Comparison of ENCODE assay signal across 1 cellular context in genomic region chr19:51131780-51132680, GRCh38.
TF ChIP-seq lines count a peak whose summit lies in the region.

No MANE protein-coding gene starts in this region.

TF ChIP-seq in K562, 482 proteins besides CTCF, POLR2A, EP300 and RAD21 (continued from another document):
- TF ChIP-seq ADNP (tag; IDR thresholded peaks at IDR 0.05) (no peak), USF1 (CRISPR knock-in tag; IDR thresholded peaks at IDR 0.05) (peak; percentile 42), SAFB (IDR thresholded peaks at IDR 0.05; ENCODE audit: borderline replicate concordance, low read depth, low read length) (no peak), ZNF121 (CRISPR knock-in tag; conservative IDR thresholded peaks at IDR 0.05) (no peak), CUX1 (CRISPR knock-in tag; IDR thresholded peaks at IDR 0.05) (no peak), STAT5A (IDR thresholded peaks at IDR 0.05; ENCODE audit: borderline replicate concordance, low read length) (no peak), HMG20B (CRISPR knock-in tag; IDR thresholded peaks at IDR 0.05) (no peak), KHSRP (IDR thresholded peaks at IDR 0.05) (no peak), ARID3B (CRISPR knock-in tag; IDR thresholded peaks at IDR 0.05; ENCODE audit: borderline replicate concordance) (no peak), FOXJ2 (tag; IDR thresholded peaks at IDR 0.05) (0 out of 2 replicates have a peak, but pooled peaks have one; percentile 43), ZNF184 (CRISPR knock-in tag; IDR thresholded peaks at IDR 0.05) (no peak), ESRRB (CRISPR knock-in tag; IDR thresholded peaks at IDR 0.05; ENCODE audit: borderline replicate concordance) (no peak), ZNF79 (CRISPR knock-in tag; IDR thresholded peaks at IDR 0.05; ENCODE audit: low read depth) (no peak), GABPA (tag; conservative IDR thresholded peaks at IDR 0.05; ENCODE audit: low read depth) (0 out of 2 replicates have a peak, but pooled peaks have one; percentile 27), SNRNP70 (optimal IDR thresholded peaks at IDR 0.05; ENCODE audit: low read depth, low read length) (no peak), ZBTB40 (IDR thresholded peaks at IDR 0.05) (no peak), ZBTB40 (CRISPR knock-in tag; IDR thresholded peaks at IDR 0.05) (no peak), ZBTB34 (CRISPR knock-in tag; IDR thresholded peaks at IDR 0.05) (no peak), ZNF785 (CRISPR knock-in tag; IDR thresholded peaks at IDR 0.05) (no peak), PTRF (tag; IDR thresholded peaks at IDR 0.05) (no peak)
- TF ChIP-seq, protein P1, sequence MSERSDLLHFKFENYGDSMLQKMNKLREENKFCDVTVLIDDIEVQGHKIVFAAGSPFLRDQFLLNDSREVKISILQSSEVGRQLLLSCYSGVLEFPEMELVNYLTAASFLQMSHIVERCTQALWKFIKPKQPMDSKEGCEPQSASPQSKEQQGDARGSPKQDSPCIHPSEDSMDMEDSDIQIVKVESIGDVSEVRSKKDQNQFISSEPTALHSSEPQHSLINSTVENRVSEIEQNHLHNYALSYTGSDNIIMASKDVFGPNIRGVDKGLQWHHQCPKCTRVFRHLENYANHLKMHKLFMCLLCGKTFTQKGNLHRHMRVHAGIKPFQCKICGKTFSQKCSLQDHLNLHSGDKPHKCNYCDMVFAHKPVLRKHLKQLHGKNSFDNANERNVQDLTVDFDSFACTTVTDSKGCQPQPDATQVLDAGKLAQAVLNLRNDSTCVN (CRISPR knock-in tag; IDR thresholded peaks at IDR 0.05), result no peak
- TF ChIP-seq, protein P2, sequence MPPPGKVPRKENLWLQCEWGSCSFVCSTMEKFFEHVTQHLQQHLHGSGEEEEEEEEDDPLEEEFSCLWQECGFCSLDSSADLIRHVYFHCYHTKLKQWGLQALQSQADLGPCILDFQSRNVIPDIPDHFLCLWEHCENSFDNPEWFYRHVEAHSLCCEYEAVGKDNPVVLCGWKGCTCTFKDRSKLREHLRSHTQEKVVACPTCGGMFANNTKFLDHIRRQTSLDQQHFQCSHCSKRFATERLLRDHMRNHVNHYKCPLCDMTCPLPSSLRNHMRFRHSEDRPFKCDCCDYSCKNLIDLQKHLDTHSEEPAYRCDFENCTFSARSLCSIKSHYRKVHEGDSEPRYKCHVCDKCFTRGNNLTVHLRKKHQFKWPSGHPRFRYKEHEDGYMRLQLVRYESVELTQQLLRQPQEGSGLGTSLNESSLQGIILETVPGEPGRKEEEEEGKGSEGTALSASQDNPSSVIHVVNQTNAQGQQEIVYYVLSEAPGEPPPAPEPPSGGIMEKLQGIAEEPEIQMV (tag; conservative IDR thresholded peaks at IDR 0.05; ENCODE audit: low read depth), result no peak
- TF ChIP-seq, protein P3, sequence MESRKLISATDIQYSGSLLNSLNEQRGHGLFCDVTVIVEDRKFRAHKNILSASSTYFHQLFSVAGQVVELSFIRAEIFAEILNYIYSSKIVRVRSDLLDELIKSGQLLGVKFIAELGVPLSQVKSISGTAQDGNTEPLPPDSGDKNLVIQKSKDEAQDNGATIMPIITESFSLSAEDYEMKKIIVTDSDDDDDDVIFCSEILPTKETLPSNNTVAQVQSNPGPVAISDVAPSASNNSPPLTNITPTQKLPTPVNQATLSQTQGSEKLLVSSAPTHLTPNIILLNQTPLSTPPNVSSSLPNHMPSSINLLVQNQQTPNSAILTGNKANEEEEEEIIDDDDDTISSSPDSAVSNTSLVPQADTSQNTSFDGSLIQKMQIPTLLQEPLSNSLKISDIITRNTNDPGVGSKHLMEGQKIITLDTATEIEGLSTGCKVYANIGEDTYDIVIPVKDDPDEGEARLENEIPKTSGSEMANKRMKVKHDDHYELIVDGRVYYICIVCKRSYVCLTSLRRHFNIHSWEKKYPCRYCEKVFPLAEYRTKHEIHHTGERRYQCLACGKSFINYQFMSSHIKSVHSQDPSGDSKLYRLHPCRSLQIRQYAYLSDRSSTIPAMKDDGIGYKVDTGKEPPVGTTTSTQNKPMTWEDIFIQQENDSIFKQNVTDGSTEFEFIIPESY (CRISPR knock-in tag; IDR thresholded peaks at IDR 0.05), result no peak
